Comparison of ENCODE assay signal across 9 cellular contexts in genomic region chr17:79809530-79810137, GRCh38. TPM values are rescaled to one million over a fixed set of nuclear protein-coding genes. Genes with fewer than 3 reads are reported as not detected.
DNase-seq lines count a peak whose midpoint lies in the region; ATAC-seq, FAIRE-seq and TF ChIP-seq lines count a peak whose summit lies in the region.
"Had no signal": no experiment of that assay in that cellular context is flagged by ENCODE, and none has a peak within 500 bp of the region (broad histone marks: within the 10 kb centered on the region; RNA-seq: fewer than 3 reads in every experiment).

No MANE protein-coding gene starts in this region.

- no peak for TF ChIP-seq CTCF in K562 (IDR thresholded peaks at IDR 0.05 in 2 of 3, conservative IDR thresholded peaks at IDR 0.05 in 1 of 3; ENCODE audit: insufficient read depth in 2 of 3, low read depth in 1 of 3, low read length in 3 of 3)
- TF ChIP-seq CTCF in osteocyte (IDR thresholded peaks at IDR 0.05): no peak
- no peak for TF ChIP-seq CTCF in upper lobe of right lung (IDR thresholded peaks at IDR 0.05)

- no peak overlapping the region for H3K27ac Mint-ChIP-seq in osteocyte (ENCODE audit: unreplicated experiment)
- H3K27ac Mint-ChIP-seq: HFFc6 had no signal

- 39% methylated on average over 4 of the region's 43 CpGs for WGBS in K562 (ENCODE audit: insufficient coverage, low coverage, missing lambda C conversion rate)

- H3K36me3 ChIP-seq in Karpas-422 (ENCODE audit: insufficient read depth, low read length) (no peaks in the 10 kb centered on the region), K562 (ENCODE audit: control insufficient read depth, insufficient read depth, low read length) (no peaks in the 10 kb centered on the region), upper lobe of right lung (no peaks in the 10 kb centered on the region)

- no peaks in the 10 kb centered on the region for H3K9me3 Mint-ChIP-seq in osteocyte (ENCODE audit: unreplicated experiment)
- H3K9me3 Mint-ChIP-seq: HFFc6 had no signal

- H3K4me3 ChIP-seq in Karpas-422 (ENCODE audit: low read length) (peak overlapping the region; percentile 56; the same call in 1 of the 2 replicates), K562 (peak overlapping the region; percentile 28), upper lobe of right lung (no peak overlapping the region)

- no peak for TF ChIP-seq POLR2A in K562 (conservative IDR thresholded peaks at IDR 0.05)

- H4K20me1 ChIP-seq in Karpas-422 (ENCODE audit: insufficient read depth, low read depth, low read length) (no peaks in the 10 kb centered on the region), K562 (replicated peaks; ENCODE audit: control insufficient read depth, insufficient read depth, low read length) (no peaks in the 10 kb centered on the region)

- CTCF ChIA-PET in K562 (lab: Yijun Ruan, JAX; ENCODE audit: low intra/inter-chr PET ratio): interaction anchor here (1.0 kb wide), 1 partner anchor 106 kb away, joined by 4 read pairs; no protein-coding TSS in a partner anchor

- no TSS peak for BruUV-seq in K562 (replicated peaks; lab: Mats Ljungman, UMichigan)

- H3K4me1 Mint-ChIP-seq in osteocyte (ENCODE audit: unreplicated experiment): peaks cover 22% of the 10 kb centered on the region

- H3K4me3 Mint-ChIP-seq in osteocyte (ENCODE audit: unreplicated experiment): peak overlapping the region; percentile 29
- H3K4me3 Mint-ChIP-seq: HFFc6 had no signal

- H3K79me2 ChIP-seq in Karpas-422 (ENCODE audit: low read length): no peaks in the 10 kb centered on the region
- no peaks in the 10 kb centered on the region for H3K79me2 ChIP-seq in K562 (ENCODE audit: control insufficient read depth, insufficient read depth, low read length)

- TF ChIP-seq RAD21 in K562 (CRISPR knock-in tag; conservative IDR thresholded peaks at IDR 0.05 in 1 of 2, IDR thresholded peaks at IDR 0.05 in 1 of 2): no peak

- no peaks in the 10 kb centered on the region for H3K27me3 ChIP-seq in Karpas-422 (ENCODE audit: low read length)
- H3K27me3 ChIP-seq in K562 (ENCODE audit: control insufficient read depth in 2 of 2, insufficient read depth in 2 of 2, low read length in 2 of 2): no peaks in the 10 kb centered on the region
- H3K27me3 ChIP-seq in upper lobe of right lung: peaks cover 86% of the 10 kb centered on the region

- H3K9me3 ChIP-seq in Karpas-422 (ENCODE audit: low read length) (no peaks in the 10 kb centered on the region), K562 (replicated peaks; ENCODE audit: control insufficient read depth, insufficient read depth, low read depth, low read length) (no peaks in the 10 kb centered on the region), upper lobe of right lung (no peaks in the 10 kb centered on the region)

- no peaks in the 10 kb centered on the region for H3K36me3 Mint-ChIP-seq in osteocyte (ENCODE audit: unreplicated experiment)

- no peak for ATAC-seq in K562
- no peak for ATAC-seq in upper lobe of right lung

- H3K9ac ChIP-seq in Karpas-422 (ENCODE audit: low read length) (peak overlapping the region; percentile 72), K562 (ENCODE audit: insufficient read depth in 1 of 2, low read depth in 2 of 2, low read length in 2 of 2) (peak overlapping the region; percentile 58 to 87; a peak in 3 of 4 replicates)

- POLR2A ChIA-PET in K562 (lab: Yijun Ruan, JAX): interaction anchor here (0.6 to 18.8 kb wide), 4 partner anchors 10 to 23 kb away, joined by 3 to 386 read pairs (median 8); partner anchors contain the start of gene CBX4

- no peak for FAIRE-seq in K562 (lab: Jason Lieb, UNC)

- H3K4me2 ChIP-seq in Karpas-422 (ENCODE audit: low read depth, low read length, poor library complexity, severe bottlenecking): peak overlapping the region; percentile 61
- peak overlapping the region; percentile 60; the same call in 1 of the 2 replicates for H3K4me2 ChIP-seq in K562 (ENCODE audit: insufficient read depth, low read length)

- DNase-seq in NCI-H1417 (lab: John Stamatoyannopoulos, UW): peak; percentile 23 to 78 (median 60)
- DNase-seq in NCI-H1417 treated with DMSO at 0.1 percent for 48 hours (lab: John Stamatoyannopoulos, UW): no peak
- DNase-seq in Karpas-422: no peak
- no peak for DNase-seq in K562 (ENCODE audit: extremely low read depth in 1 of 4, low spot score in 3 of 4)
- no peak for DNase-seq in osteocyte (ENCODE audit: extremely low spot score, unreplicated experiment)
- no peak for DNase-seq in upper lobe of right lung
- DNase-seq in substantia nigra (lab: John Stamatoyannopoulos, UW): no peak
- no peak for DNase-seq in midbrain (lab: John Stamatoyannopoulos, UW)

- intact Hi-C loops in K562 (cut with micrococcal nuclease): loop anchor here (2.0 to 10.0 kb wide), 4 partner anchors 23 to 183 kb away; no protein-coding TSS in a partner anchor
- intact Hi-C loops in upper lobe of right lung (cut with DNase I): loop anchor here (5.0 kb wide), 1 partner anchor 33 kb away; no protein-coding TSS in a partner anchor

- no peak for TF ChIP-seq EP300 in K562 (IDR thresholded peaks at IDR 0.05; ENCODE audit: low read length)

- peaks cover 51% of the 10 kb centered on the region for H3K4me1 ChIP-seq in Karpas-422 (ENCODE audit: low read length)
- H3K4me1 ChIP-seq in K562 (replicated peaks in 1 of 2; ENCODE audit: control insufficient read depth in 2 of 2, insufficient read depth in 2 of 2, low read length in 2 of 2): peaks cover 41 to 71% of the 10 kb centered on the region in 2 experiments
- peaks cover 34% of the 10 kb centered on the region for H3K4me1 ChIP-seq in upper lobe of right lung

- H3K9me2 ChIP-seq in Karpas-422 (replicated peaks; ENCODE audit: insufficient read depth, low read length): no peaks in the 10 kb centered on the region

- peaks cover 67% of the 10 kb centered on the region for H3K27me3 Mint-ChIP-seq in osteocyte (ENCODE audit: unreplicated experiment)

- H2AFZ ChIP-seq in Karpas-422 (ENCODE audit: low read length) (no peak overlapping the region), K562 (ENCODE audit: low read depth, low read length) (0 out of 2 replicates have a peak overlapping the region, but pooled peaks have one; percentile 41)

- no peak overlapping the region for H3K27ac ChIP-seq in Karpas-422 (ENCODE audit: low read length)
- H3K27ac ChIP-seq in K562 (ENCODE audit: extremely low read depth, low read depth, low read length): peak overlapping the region; percentile 67; the same call in 2 of the 3 replicates
- no peak overlapping the region for H3K27ac ChIP-seq in upper lobe of right lung
- no peak overlapping the region for H3K27ac ChIP-seq in substantia nigra (ENCODE audit: low read depth, low read length, poor library complexity, severe bottlenecking)

- in situ Hi-C loops in K562 (cut with MboI): no loop called here

- H3K9me1 ChIP-seq in K562 (ENCODE audit: control insufficient read depth, insufficient read depth, low read length): no peaks in the 10 kb centered on the region

RNA-seq across cellular contexts. Expression of gene CBX8, which starts 12.8 kb away (rescaled TPM):
- total RNA-seq in Karpas-422 (2014; rRNA removed; shearing (Covaris generic); ENCODE audit: low replicate concordance): 8.0 and 26.4 TPM in 2 replicates
- 2.1 and 2.7 TPM in 2 replicates for total RNA-seq in K562 (2011; cell fraction: chromatin; rRNA removed; ENCODE audit: low replicate concordance)
- 2.3 and 2.9 TPM in 2 replicates for total RNA-seq in K562 (2011; cell fraction: nucleolus; rRNA removed)
- total RNA-seq in K562 (2011; cell fraction: nucleoplasm; rRNA removed): 2.0 and 2.7 TPM in 2 replicates
- total RNA-seq in K562 (2014; rRNA removed): 4.9 and 7.1 TPM in 2 replicates
- total RNA-seq in K562 (2014; rRNA removed; fragmentation: Illumina TruSeq; extraction: Trizol): 1.8 and 1.9 TPM in 2 replicates
- total RNA-seq in K562 (2015; rRNA removed; fragmentation: Illumina TruSeq; extraction: Trizol): 6.6 and 6.7 TPM in 2 replicates
- total RNA-seq in K562 (2021): 11.9 and 12.0 TPM in 2 replicates
- 0.52 and 0.72 TPM in 2 replicates for polyA plus RNA-seq in K562 (2011; rRNA removed)
- polyA plus RNA-seq in K562 (2011; cell fraction: cytosol; rRNA removed): 0.80 and 1.1 TPM in 2 replicates
- 2.4 and 2.6 TPM in 2 replicates for polyA plus RNA-seq in K562 (2011; cell fraction: nucleus; rRNA removed)
- polyA plus RNA-seq in K562 (2012): 5.7 and 8.8 TPM in 2 replicates
- polyA plus RNA-seq in K562 (2014; fragmentation: Illumina TruSeq; extraction: Trizol): 2.6 and 3.4 TPM in 2 replicates
- polyA plus RNA-seq in K562 (2014; fragmentation: Nextera tagmentation; extraction: Ambion mirVana): under 1 TPM; 0.08 to 0.21 TPM
- polyA plus RNA-seq in K562 (2014; rRNA removed): 4.7 and 6.7 TPM in 2 replicates
- polyA minus RNA-seq in K562 (2011; rRNA and poly(A)+ RNA removed): 0.45 and 0.56 TPM in 2 replicates
- polyA minus RNA-seq in K562 (2011; cell fraction: cytosol; rRNA and poly(A)+ RNA removed): 0.86 and 2.7 TPM in 2 replicates
- polyA minus RNA-seq in K562 (2011; cell fraction: nucleus; rRNA and poly(A)+ RNA removed): 0.67 and 2.1 TPM in 2 replicates
- 5.4 and 6.3 TPM in 2 replicates for total RNA-seq in osteocyte
- total RNA-seq in upper lobe of right lung: 4.9 TPM

RNA-seq across cellular contexts. Expression of gene CBX4, which starts 29.6 kb away (rescaled TPM):
- 33.3 and 86.5 TPM in 2 replicates for total RNA-seq in Karpas-422 (2014; rRNA removed; shearing (Covaris generic); ENCODE audit: low replicate concordance)
- total RNA-seq in K562 (2011; cell fraction: chromatin; rRNA removed; ENCODE audit: low replicate concordance): 13.6 and 28.0 TPM in 2 replicates
- 26.3 and 29.6 TPM in 2 replicates for total RNA-seq in K562 (2011; cell fraction: nucleolus; rRNA removed)
- 11.0 and 15.7 TPM in 2 replicates for total RNA-seq in K562 (2011; cell fraction: nucleoplasm; rRNA removed)
- total RNA-seq in K562 (2014; rRNA removed) (42.3 and 42.4 TPM in 2 replicates), K562 (2014; rRNA removed; fragmentation: Illumina TruSeq; extraction: Trizol) (4.4 and 4.7 TPM in 2 replicates), K562 (2015; rRNA removed; fragmentation: Illumina TruSeq; extraction: Trizol) (13.5 and 14.7 TPM in 2 replicates), K562 (2021) (48.5 and 50.5 TPM in 2 replicates), osteocyte (21.4 and 23.2 TPM in 2 replicates), upper lobe of right lung (20.2 TPM)
- polyA plus RNA-seq in K562 (2011; rRNA removed) (7.8 and 13.5 TPM in 2 replicates), K562 (2014; fragmentation: Illumina TruSeq; extraction: Trizol) (10.0 and 16.4 TPM in 2 replicates), K562 (2014; fragmentation: Nextera tagmentation; extraction: Ambion mirVana) (1 to 10 TPM in 1 of 2 experiments, under 1 TPM in 1; 0.98 to 1.1 TPM), K562 (2014; rRNA removed) (34.8 and 40.7 TPM in 2 replicates)
- polyA plus RNA-seq in K562 (2011; cell fraction: cytosol; rRNA removed): 12.6 and 29.1 TPM in 2 replicates
- polyA plus RNA-seq in K562 (2011; cell fraction: nucleus; rRNA removed): 23.9 and 38.8 TPM in 2 replicates
- polyA plus RNA-seq in K562 (2012): 22.9 and 60.2 TPM in 2 replicates
- 7.2 and 7.6 TPM in 2 replicates for polyA minus RNA-seq in K562 (2011; rRNA and poly(A)+ RNA removed)
- 18.7 and 24.1 TPM in 2 replicates for polyA minus RNA-seq in K562 (2011; cell fraction: cytosol; rRNA and poly(A)+ RNA removed)
- polyA minus RNA-seq in K562 (2011; cell fraction: nucleus; rRNA and poly(A)+ RNA removed): 12.4 and 16.4 TPM in 2 replicates

RNA-seq across cellular contexts. Expression of gene CBX2, which starts 31.7 kb away (rescaled TPM):
- total RNA-seq in Karpas-422 (2014; rRNA removed; shearing (Covaris generic); ENCODE audit: low replicate concordance): 4.8 and 8.4 TPM in 2 replicates
- 20.1 and 55.7 TPM in 2 replicates for total RNA-seq in K562 (2011; cell fraction: chromatin; rRNA removed; ENCODE audit: low replicate concordance)
- 37.1 and 52.4 TPM in 2 replicates for total RNA-seq in K562 (2011; cell fraction: nucleolus; rRNA removed)
- total RNA-seq in K562 (2011; cell fraction: nucleoplasm; rRNA removed): 27.8 and 34.1 TPM in 2 replicates
- total RNA-seq in K562 (2014; rRNA removed) (18.2 and 23.6 TPM in 2 replicates), K562 (2014; rRNA removed; fragmentation: Illumina TruSeq; extraction: Trizol) (6.9 and 8.4 TPM in 2 replicates), K562 (2015; rRNA removed; fragmentation: Illumina TruSeq; extraction: Trizol) (16.5 and 18.1 TPM in 2 replicates), K562 (2021) (26.9 and 28.5 TPM in 2 replicates), osteocyte (9.9 and 12.7 TPM in 2 replicates), upper lobe of right lung (3.4 TPM)
- polyA plus RNA-seq in K562 (2011; rRNA removed) (13.9 and 18.3 TPM in 2 replicates), K562 (2014; fragmentation: Illumina TruSeq; extraction: Trizol) (13.9 and 16.9 TPM in 2 replicates), K562 (2014; fragmentation: Nextera tagmentation; extraction: Ambion mirVana) (1 to 10 TPM in 1 of 2 experiments, under 1 TPM in 1; 0.66 to 1.0 TPM), K562 (2014; rRNA removed) (17.4 and 18.4 TPM in 2 replicates)
- polyA plus RNA-seq in K562 (2011; cell fraction: cytosol; rRNA removed): 17.2 and 30.0 TPM in 2 replicates
- 35.0 and 55.5 TPM in 2 replicates for polyA plus RNA-seq in K562 (2011; cell fraction: nucleus; rRNA removed)
- polyA plus RNA-seq in K562 (2012): 13.0 and 18.6 TPM in 2 replicates
- polyA minus RNA-seq in K562 (2011; rRNA and poly(A)+ RNA removed): 10.0 and 14.9 TPM in 2 replicates
- 20.6 and 24.0 TPM in 2 replicates for polyA minus RNA-seq in K562 (2011; cell fraction: cytosol; rRNA and poly(A)+ RNA removed)
- polyA minus RNA-seq in K562 (2011; cell fraction: nucleus; rRNA and poly(A)+ RNA removed): 18.0 and 19.1 TPM in 2 replicates

Comparison
In these comparisons a context has a peak if more than half of its experiments do, and no peak if none do; other contexts are left out.
1. DNase-seq: peak in NCI-H1417 (3 of 3); none in NCI-H1417 treated with DMSO at 0.1 percent for 48 hours (single experiment), Karpas-422 (single experiment), K562 (0 of 4), osteocyte (single experiment), upper lobe of right lung (single experiment), substantia nigra (0 of 49) and midbrain (single experiment).